In genomic region chr1:40160806-40161124, GRCh38 we compare ENCODE assay signal across 8 cellular contexts. TPM values are rescaled to one million over a fixed set of nuclear protein-coding genes. Genes with fewer than 3 reads are reported as not detected.
DNase-seq lines count a peak whose midpoint lies in the region; ATAC-seq and TF ChIP-seq lines count a peak whose summit lies in the region.

No MANE protein-coding gene starts in this region.

- H3K27ac ChIP-seq in mesenchymal stem cell (ENCODE audit: low read length, poor library complexity, severe bottlenecking) (peak overlapping the region; percentile 12), upper lobe of right lung (peak overlapping the region; percentile 98)

- H3K9me3 ChIP-seq in mesenchymal stem cell (ENCODE audit: control insufficient read depth, low read length) (no peaks in the 10 kb centered on the region), upper lobe of right lung (no peaks in the 10 kb centered on the region)

- H4K8ac ChIP-seq in mesenchymal stem cell (ENCODE audit: low read length): peak overlapping the region; percentile 93

- peak overlapping the region; percentile 48 to 71 for H3K18ac ChIP-seq in mesenchymal stem cell (ENCODE audit: low read depth in 1 of 2, low read length in 2 of 2)

- DNase-seq in activated naive CD4-positive, alpha-beta T cell treated with Interleukin-2 at 50 U/mL for 16 hours: no peak
- DNase-seq in cardiac fibroblast (ENCODE audit: low read depth in 2 of 2): no peak
- DNase-seq in mesenchymal stem cell: no peak
- no peak for DNase-seq in upper lobe of right lung
- no peak for DNase-seq in activated CD8-positive, alpha-beta T cell treated with anti-CD3 and anti-CD28 coated beads, Interleukin-2, amount 10 ng/mL, durations not matched to agents 7 days and 5 days
- DNase-seq in T1000 (lab: John Stamatoyannopoulos, UW): no peak

- H2BK12ac ChIP-seq in mesenchymal stem cell (ENCODE audit: low read length in 2 of 2): no peak overlapping the region

- H3K36me3 Mint-ChIP-seq in activated naive CD4-positive, alpha-beta T cell treated with anti-CD3 and anti-CD28 coated beads, Interleukin-2, amount 50 U/mL, for 24 hours: no peaks in the 10 kb centered on the region
- peaks cover 15% of the 10 kb centered on the region for H3K36me3 Mint-ChIP-seq in activated CD8-positive, alpha-beta T cell treated with anti-CD3 and anti-CD28 coated beads, Interleukin-2, amount 10 ng/mL, durations not matched to agents 7 days and 5 days (ENCODE audit: low read depth)

- H3K4me2 ChIP-seq in mesenchymal stem cell (ENCODE audit: low read length, poor library complexity, severe bottlenecking): peak overlapping the region; percentile 66

- H3K9me3 Mint-ChIP-seq in activated naive CD4-positive, alpha-beta T cell treated with anti-CD3 and anti-CD28 coated beads, Interleukin-2, amount 50 U/mL, for 24 hours: no peaks in the 10 kb centered on the region
- H3K9me3 Mint-ChIP-seq in activated CD8-positive, alpha-beta T cell treated with anti-CD3 and anti-CD28 coated beads, Interleukin-2, amount 10 ng/mL, durations not matched to agents 7 days and 5 days (ENCODE audit: insufficient read depth): no peaks in the 10 kb centered on the region

- peak overlapping the region; percentile 100 for H3K9ac ChIP-seq in mesenchymal stem cell (ENCODE audit: low read length)

- no peak overlapping the region for H3K4me3 Mint-ChIP-seq in activated naive CD4-positive, alpha-beta T cell treated with anti-CD3 and anti-CD28 coated beads, Interleukin-2, amount 50 U/mL, for 24 hours
- H3K4me3 Mint-ChIP-seq in activated CD8-positive, alpha-beta T cell treated with anti-CD3 and anti-CD28 coated beads, Interleukin-2, amount 10 ng/mL, durations not matched to agents 7 days and 5 days: no peak overlapping the region

- H2AFZ ChIP-seq in mesenchymal stem cell (ENCODE audit: low read depth, low read length): peak overlapping the region; percentile 7

- no peaks in the 10 kb centered on the region for H3K36me3 ChIP-seq in mesenchymal stem cell (ENCODE audit: control insufficient read depth in 1 of 2, insufficient read depth in 2 of 2, low read depth in 1 of 2, low read length in 2 of 2)
- H3K36me3 ChIP-seq in upper lobe of right lung: no peaks in the 10 kb centered on the region

- H4K91ac ChIP-seq in mesenchymal stem cell (ENCODE audit: low read length): no peak overlapping the region

- intact Hi-C loops in upper lobe of right lung (cut with DNase I): no loop called here

- POLR2A ChIA-PET in activated CD8-positive, alpha-beta T cell treated with anti-CD3 and anti-CD28 coated beads, Interleukin-2, amount 10 ng/mL, durations not matched to agents 7 days and 5 days (lab: Charles Lee): interaction anchor here (0.6 to 1.2 kb wide), 6 partner anchors 9 to 178 kb away, joined by 3 to 6 read pairs (median 4); partner anchors contain the start of gene ZMPSTE24

- TF ChIP-seq CTCF in cardiac fibroblast (IDR thresholded peaks at IDR 0.05; ENCODE audit: low read depth, low read length) (no peak), upper lobe of right lung (IDR thresholded peaks at IDR 0.05) (no peak)

- H3K27ac Mint-ChIP-seq in activated naive CD4-positive, alpha-beta T cell treated with anti-CD3 and anti-CD28 coated beads, Interleukin-2, amount 50 U/mL, for 24 hours: peak overlapping the region; percentile 98
- H3K27ac Mint-ChIP-seq in activated CD8-positive, alpha-beta T cell treated with anti-CD3 and anti-CD28 coated beads, Interleukin-2, amount 10 ng/mL, durations not matched to agents 7 days and 5 days: no peak overlapping the region

- H3K14ac ChIP-seq in mesenchymal stem cell (ENCODE audit: low read length in 2 of 2): no peak overlapping the region

- H3K4me1 Mint-ChIP-seq in activated naive CD4-positive, alpha-beta T cell treated with anti-CD3 and anti-CD28 coated beads, Interleukin-2, amount 50 U/mL, for 24 hours: peaks cover 6% of the 10 kb centered on the region
- H3K4me1 Mint-ChIP-seq in activated CD8-positive, alpha-beta T cell treated with anti-CD3 and anti-CD28 coated beads, Interleukin-2, amount 10 ng/mL, durations not matched to agents 7 days and 5 days (ENCODE audit: low read depth): peaks cover 12% of the 10 kb centered on the region

- no peak overlapping the region for H2BK15ac ChIP-seq in mesenchymal stem cell (ENCODE audit: low read depth, poor library complexity, severe bottlenecking)

- no peaks in the 10 kb centered on the region for H3K79me1 ChIP-seq in mesenchymal stem cell (replicated peaks; ENCODE audit: low read length, poor library complexity, severe bottlenecking)

- no peak overlapping the region for H3K23ac ChIP-seq in mesenchymal stem cell (ENCODE audit: low read length in 2 of 2)

- H3K27me3 Mint-ChIP-seq in activated naive CD4-positive, alpha-beta T cell treated with anti-CD3 and anti-CD28 coated beads, Interleukin-2, amount 50 U/mL, for 24 hours: no peaks in the 10 kb centered on the region
- no peaks in the 10 kb centered on the region for H3K27me3 Mint-ChIP-seq in activated CD8-positive, alpha-beta T cell treated with anti-CD3 and anti-CD28 coated beads, Interleukin-2, amount 10 ng/mL, durations not matched to agents 7 days and 5 days (ENCODE audit: low read depth)

- H3K4me1 ChIP-seq in mesenchymal stem cell (ENCODE audit: control insufficient read depth, insufficient read depth, low read depth, low read length): peaks cover 2% of the 10 kb centered on the region
- H3K4me1 ChIP-seq in upper lobe of right lung: peaks cover 23% of the 10 kb centered on the region

- ATAC-seq in upper lobe of right lung (no peak), esophagus mucosa (no peak)
- ATAC-seq in activated CD8-positive, alpha-beta T cell treated with anti-CD3 and anti-CD28 coated beads, Interleukin-2, amount 10 ng/mL, durations not matched to agents 7 days and 5 days: no peak

- H2BK120ac ChIP-seq in mesenchymal stem cell (ENCODE audit: low read depth, low read length): no peak overlapping the region

- H3K4me3 ChIP-seq in cardiac fibroblast (replicated peaks in 1 of 2; ENCODE audit: low read depth in 2 of 2, low read length in 2 of 2) (peak overlapping the region; percentile 84 to 94), mesenchymal stem cell (ENCODE audit: insufficient read depth in 1 of 2, low read depth in 1 of 2, low read length in 2 of 2) (peak overlapping the region in 1 of 2 experiments; percentile 82), upper lobe of right lung (peak overlapping the region; percentile 79)

- 65% methylated on average over 7 of the region's 7 CpGs for WGBS in mesenchymal stem cell

- H3K27me3 ChIP-seq in mesenchymal stem cell (ENCODE audit: control insufficient read depth in 1 of 2, insufficient read depth in 1 of 2, low read length in 2 of 2): peaks cover 0 to 11% of the 10 kb centered on the region in 2 experiments
- no peaks in the 10 kb centered on the region for H3K27me3 ChIP-seq in upper lobe of right lung

- H3K4ac ChIP-seq in mesenchymal stem cell (ENCODE audit: low read depth in 1 of 2, low read length in 2 of 2): peak overlapping the region; percentile 1 to 58

- CTCF ChIA-PET in activated CD8-positive, alpha-beta T cell treated with anti-CD3 and anti-CD28 coated beads, Interleukin-2, amount 10 ng/mL, durations not matched to agents 7 days and 5 days (lab: Charles Lee): interaction anchor here (1.2 to 4.0 kb wide), 5 partner anchors 11 to 178 kb away, joined by 3 to 19 read pairs (median 7); no protein-coding TSS in a partner anchor

- no peak overlapping the region for H2BK5ac ChIP-seq in mesenchymal stem cell (ENCODE audit: low read depth, low read length, poor library complexity, severe bottlenecking)

- H2AK5ac ChIP-seq in mesenchymal stem cell (ENCODE audit: low read length, severe bottlenecking): no peak overlapping the region

RNA-seq across cellular contexts. Expression of gene RLF, which starts 0.4 kb away (rescaled TPM):
- 6.0 TPM for polyA plus RNA-seq in mesenchymal stem cell (2013, experiment 1 of 2)
- 6.2 TPM for polyA plus RNA-seq in mesenchymal stem cell (2013, experiment 2 of 2)
- 13.4 TPM for total RNA-seq in upper lobe of right lung
- total RNA-seq in activated CD8-positive, alpha-beta T cell treated with anti-CD3 and anti-CD28 coated beads, Interleukin-2, amount 10 ng/mL, durations not matched to agents 7 days and 5 days: 10 to 100 TPM; 20.4 to 22.3 TPM
- 10.0 TPM for total RNA-seq in esophagus mucosa
